ENCODE assay signal across 10 cellular contexts in genomic region chr1:234775477-234776246, GRCh38.
A peak's percentile ranks its signal among the peaks of the same experiment; 100 is the strongest.
DNase-seq lines count a peak whose midpoint lies in the region; TF ChIP-seq lines count a peak whose summit lies in the region.
"Had no signal": no experiment of that assay in that cellular context is flagged by ENCODE, and none has a peak within 500 bp of the region (broad histone marks: within the 10 kb centered on the region; RNA-seq: fewer than 3 reads in every experiment).

No MANE protein-coding gene starts in this region.

- H3K4me3 ChIP-seq in GM23248, result no peak overlapping the region
- no peak overlapping the region for H3K4me3 ChIP-seq in A673 (ENCODE audit: low read depth, low read length, poor library complexity, severe bottlenecking)
- no peak overlapping the region for H3K4me3 ChIP-seq in effector memory CD4-positive, alpha-beta T cell (ENCODE audit: insufficient read depth, low read depth, low read length, poor library complexity, severe bottlenecking)

- 94 to 97% methylated on average over 12 of the region's 12 CpGs for WGBS in GM23248 (ENCODE audit: low coverage in 1 of 2, low lambda C conversion rate in 2 of 2, missing lambda C conversion rate in 2 of 2), 2 experiments

- no peak for TF ChIP-seq CTCF in A673 (conservative IDR thresholded peaks at IDR 0.05; ENCODE audit: low read depth, low read length)

- peak; percentile 61 for DNase-seq in activated CD4-positive, alpha-beta memory T cell treated with anti-CD3 and anti-CD28 coated beads for 36 hours
- DNase-seq in activated CD4-positive, alpha-beta memory T cell treated with anti-CD3 and anti-CD28 coated beads, Interleukin-2, amount 10 ng/mL, durations not matched to agents 7 days and 5 days, result no peak
- DNase-seq in GM23248 (peak; percentile 25), SKM-1 (lab: John Stamatoyannopoulos, UW; ENCODE audit: unreplicated experiment) (peak; percentile 98), medulla oblongata (ENCODE audit: extremely low spot score) (peak; percentile 55), A673 (ENCODE audit: low spot score) (no peak)
- no peak for DNase-seq in central memory CD4-positive, alpha-beta T cell
- DNase-seq in effector memory CD4-positive, alpha-beta T cell, result no peak
- DNase-seq: left colon had no signal

- peak overlapping the region; percentile 55 for H3K27ac Mint-ChIP-seq in activated CD4-positive, alpha-beta memory T cell treated with anti-CD3 and anti-CD28 coated beads for 36 hours
- H3K27ac Mint-ChIP-seq in activated CD4-positive, alpha-beta memory T cell treated with anti-CD3 and anti-CD28 coated beads, Interleukin-2, amount 10 ng/mL, durations not matched to agents 7 days and 5 days, result no peak overlapping the region
- H3K27ac Mint-ChIP-seq: nephron had no signal

- CTCF ChIA-PET in activated CD4-positive, alpha-beta memory T cell treated with anti-CD3 and anti-CD28 coated beads for 36 hours (lab: Charles Lee), result interaction anchor here (1.2 to 1.3 kb wide), 2 partner anchors 52 to 308 kb away, joined by 4 to 5 read pairs; no protein-coding TSS in a partner anchor
- CTCF ChIA-PET in activated CD4-positive, alpha-beta memory T cell treated with anti-CD3 and anti-CD28 coated beads, Interleukin-2, amount 10 ng/mL, durations not matched to agents 7 days and 5 days (lab: Charles Lee), result interaction anchor here (1.1 kb wide), 1 partner anchor 276 kb away, joined by 4 read pairs; no protein-coding TSS in a partner anchor
- CTCF ChIA-PET in A673 (lab: Charles Lee), result interaction anchor here (0.6 kb wide), 1 partner anchor 164 kb away, joined by 3 read pairs; no protein-coding TSS in a partner anchor

- no peak overlapping the region for H2AFZ ChIP-seq in GM23248

- no peak overlapping the region for H3K27ac ChIP-seq in GM23248
- H3K27ac ChIP-seq in A673 (ENCODE audit: low read depth, low read length, poor library complexity, severe bottlenecking), result no peak overlapping the region
- H3K27ac ChIP-seq in effector memory CD4-positive, alpha-beta T cell (ENCODE audit: insufficient read depth, low read length, poor library complexity, severe bottlenecking), result no peak overlapping the region

- in situ Hi-C loops in GM23248 (cut with MboI), result no loop called here

- H3K4me1 Mint-ChIP-seq in activated CD4-positive, alpha-beta memory T cell treated with anti-CD3 and anti-CD28 coated beads for 36 hours (ENCODE audit: low read depth), result peaks cover 22% of the 10 kb centered on the region
- peaks cover 29% of the 10 kb centered on the region for H3K4me1 Mint-ChIP-seq in activated CD4-positive, alpha-beta memory T cell treated with anti-CD3 and anti-CD28 coated beads, Interleukin-2, amount 10 ng/mL, durations not matched to agents 7 days and 5 days

- H3K9ac ChIP-seq in GM23248, result no peak overlapping the region

- H3K9me3 ChIP-seq in GM23248 (ENCODE audit: low read depth) (no peaks in the 10 kb centered on the region), A673 (ENCODE audit: low read depth, low read length, poor library complexity, severe bottlenecking) (no peaks in the 10 kb centered on the region)
- no peaks in the 10 kb centered on the region for H3K9me3 ChIP-seq in effector memory CD4-positive, alpha-beta T cell (ENCODE audit: control insufficient read depth, low read length)

- H3K4me2 ChIP-seq in GM23248 (ENCODE audit: unreplicated experiment), result no peak overlapping the region

- intact Hi-C loops in activated CD4-positive, alpha-beta memory T cell treated with anti-CD3 and anti-CD28 coated beads for 36 hours (cut with micrococcal nuclease), result no loop called here
- intact Hi-C loops in A673 (cut with micrococcal nuclease; ENCODE audit: unreplicated experiment), result no loop called here

- peaks cover 2% of the 10 kb centered on the region for H3K9me3 Mint-ChIP-seq in activated CD4-positive, alpha-beta memory T cell treated with anti-CD3 and anti-CD28 coated beads for 36 hours
- H3K9me3 Mint-ChIP-seq in activated CD4-positive, alpha-beta memory T cell treated with anti-CD3 and anti-CD28 coated beads, Interleukin-2, amount 10 ng/mL, durations not matched to agents 7 days and 5 days, result peaks cover 6% of the 10 kb centered on the region

- BruUV-seq in A673 (replicated peaks; lab: Mats Ljungman, UMichigan), result no TSS peak

- H3K27me3 ChIP-seq in GM23248 (replicated peaks; ENCODE audit: insufficient read depth) (peaks cover 41% of the 10 kb centered on the region), A673 (replicated peaks; ENCODE audit: insufficient read depth, low read depth, low read length, poor library complexity) (peaks cover 41% of the 10 kb centered on the region)
- peaks cover 3% of the 10 kb centered on the region for H3K27me3 ChIP-seq in effector memory CD4-positive, alpha-beta T cell (replicated peaks; ENCODE audit: control insufficient read depth, insufficient read depth, low read length, poor library complexity, severe bottlenecking)

- no peaks in the 10 kb centered on the region for H3K27me3 Mint-ChIP-seq in activated CD4-positive, alpha-beta memory T cell treated with anti-CD3 and anti-CD28 coated beads for 36 hours
- H3K27me3 Mint-ChIP-seq in activated CD4-positive, alpha-beta memory T cell treated with anti-CD3 and anti-CD28 coated beads, Interleukin-2, amount 10 ng/mL, durations not matched to agents 7 days and 5 days, result no peaks in the 10 kb centered on the region

- no peaks in the 10 kb centered on the region for H3K36me3 ChIP-seq in GM23248 (ENCODE audit: low read depth)
- H3K36me3 ChIP-seq in A673 (ENCODE audit: insufficient read depth, low read length, poor library complexity, severe bottlenecking), result no peaks in the 10 kb centered on the region
- no peaks in the 10 kb centered on the region for H3K36me3 ChIP-seq in effector memory CD4-positive, alpha-beta T cell (ENCODE audit: control insufficient read depth, insufficient read depth, low read length)

- no peak overlapping the region for H3K4me3 Mint-ChIP-seq in activated CD4-positive, alpha-beta memory T cell treated with anti-CD3 and anti-CD28 coated beads for 36 hours
- no peak overlapping the region for H3K4me3 Mint-ChIP-seq in activated CD4-positive, alpha-beta memory T cell treated with anti-CD3 and anti-CD28 coated beads, Interleukin-2, amount 10 ng/mL, durations not matched to agents 7 days and 5 days
- H3K4me3 Mint-ChIP-seq: nephron had no signal

- H3F3A ChIP-seq in GM23248 (ENCODE audit: insufficient read depth), result peaks cover 5% of the 10 kb centered on the region; the same call in 1 of the 2 replicates

- no peaks in the 10 kb centered on the region for H3K9me2 ChIP-seq in GM23248 (ENCODE audit: insufficient read depth)

- POLR2A ChIA-PET in activated CD4-positive, alpha-beta memory T cell treated with anti-CD3 and anti-CD28 coated beads for 36 hours (lab: Charles Lee), result interaction anchor here (0.7 to 2.6 kb wide), 7 partner anchors 52 to 300 kb away, joined by 3 to 10 read pairs (median 5); no protein-coding TSS in a partner anchor
- POLR2A ChIA-PET in activated CD4-positive, alpha-beta memory T cell treated with anti-CD3 and anti-CD28 coated beads, Interleukin-2, amount 10 ng/mL, durations not matched to agents 7 days and 5 days (lab: Charles Lee), result interaction anchor here (1.2 to 1.7 kb wide), 2 partner anchors 52 to 165 kb away, joined by 3 to 6 read pairs; partner anchors contain the start of gene IRF2BP2
- POLR2A ChIA-PET in A673 (lab: Charles Lee; ENCODE audit: low non-redundant PET), result no interaction called here

- H4K20me1 ChIP-seq in GM23248 (ENCODE audit: insufficient read depth), result no peaks in the 10 kb centered on the region

- no peaks in the 10 kb centered on the region for H3K79me2 ChIP-seq in GM23248 (ENCODE audit: insufficient read depth)

- H3K36me3 Mint-ChIP-seq in activated CD4-positive, alpha-beta memory T cell treated with anti-CD3 and anti-CD28 coated beads for 36 hours, result peaks cover 6% of the 10 kb centered on the region
- H3K36me3 Mint-ChIP-seq in activated CD4-positive, alpha-beta memory T cell treated with anti-CD3 and anti-CD28 coated beads, Interleukin-2, amount 10 ng/mL, durations not matched to agents 7 days and 5 days (ENCODE audit: low read depth), result peaks cover 2% of the 10 kb centered on the region

- H3K4me1 ChIP-seq in GM23248 (ENCODE audit: insufficient read depth) (peaks cover 14% of the 10 kb centered on the region), A673 (ENCODE audit: insufficient read depth, low read length, poor library complexity, severe bottlenecking) (no peaks in the 10 kb centered on the region)
- peaks cover 12% of the 10 kb centered on the region for H3K4me1 ChIP-seq in effector memory CD4-positive, alpha-beta T cell (ENCODE audit: control insufficient read depth, insufficient read depth, low read length, poor library complexity, severe bottlenecking)

Comparison
In these comparisons a context has a peak if more than half of its experiments do, and no peak if none do; other contexts are left out.
1. DNase-seq: peak in activated CD4-positive, alpha-beta memory T cell treated with anti-CD3 and anti-CD28 coated beads for 36 hours (single experiment), GM23248 (single experiment), SKM-1 (single experiment) and medulla oblongata (single experiment); none in activated CD4-positive, alpha-beta memory T cell treated with anti-CD3 and anti-CD28 coated beads, Interleukin-2, amount 10 ng/mL, durations not matched to agents 7 days and 5 days (single experiment), central memory CD4-positive, alpha-beta T cell (single experiment), A673 (single experiment) and effector memory CD4-positive, alpha-beta T cell (0 of 3).